In genomic region chr2:232446266-232446777, GRCh38 we compare ENCODE assay signal across 12 cellular contexts. TPM values are rescaled to one million over a fixed set of nuclear protein-coding genes. Genes with fewer than 3 reads are reported as not detected.
DNase-seq lines count a peak whose midpoint lies in the region; ATAC-seq and TF ChIP-seq lines count a peak whose summit lies in the region.
"Not testable (repeated sequence)": the region's sequence is repeated elsewhere in the genome, so short reads cannot be mapped to it uniquely, and the experiment has no call there.
"Had no signal": no experiment of that assay in that cellular context is flagged by ENCODE, and none has a peak within 500 bp of the region (broad histone marks: within the 10 kb centered on the region; RNA-seq: fewer than 3 reads in every experiment).

No MANE protein-coding gene starts in this region.

- ATAC-seq in WTC11 (peak; percentile 84), Right ventricle myocardium superior (ENCODE audit: poor library complexity) (peak; percentile 40), memory B cell (ENCODE audit: low read depth) (peak; percentile 41)

- H3K27ac Mint-ChIP-seq in WTC11, memory B cell, progenitor cell of endocrine pancreas: not testable (repeated sequence)

- not testable (repeated sequence) for H3K4me3 ChIP-seq in AG04450 (ENCODE audit: low read depth, low read length); GM12875 (ENCODE audit: low read depth, low read length); cardiac fibroblast (replicated peaks in 1 of 2; ENCODE audit: low read depth in 2 of 2, low read length in 2 of 2)

- not testable (repeated sequence) for H3K27me3 ChIP-seq in AG04450 (ENCODE audit: control insufficient read depth, insufficient read depth, low read length)

- POLR2A ChIA-PET in AG04450 (lab: Yijun Ruan, JAX) = not testable (repeated sequence)
- POLR2A ChIA-PET in WTC11 (lab: Charles Lee) = interaction anchor here (0.6 kb wide), 1 partner anchor 75 kb away, joined by 3 read pairs; no protein-coding TSS in a partner anchor

- not testable (repeated sequence) for H3K9me3 ChIP-seq in AG04450 (ENCODE audit: control insufficient read depth, insufficient read depth, low read length)

- intact Hi-C loops in Right ventricle myocardium superior (cut with DNase I) = not testable (repeated sequence)

- not testable (repeated sequence) for H3K27me3 Mint-ChIP-seq in WTC11 (ENCODE audit: low read depth); memory B cell; progenitor cell of endocrine pancreas

- not testable (repeated sequence) for H3K4me3 Mint-ChIP-seq in WTC11; memory B cell; progenitor cell of endocrine pancreas (ENCODE audit: low read depth)

- not testable (repeated sequence) for H3K36me3 Mint-ChIP-seq in WTC11; memory B cell; progenitor cell of endocrine pancreas (ENCODE audit: insufficient read depth)

- DNase-seq in AG04450 (ENCODE audit: low read depth, low spot score); WTC11 (ENCODE audit: low spot score); cardiac fibroblast (ENCODE audit: low read depth in 2 of 2); memory B cell (ENCODE audit: low spot score in 2 of 2); progenitor cell of endocrine pancreas (ENCODE audit: low spot score, unreplicated experiment): not testable (repeated sequence)
- DNase-seq in NAMALWA (ENCODE audit: low spot score) = peak; percentile 28
- peak; percentile 42 for DNase-seq in Right ventricle myocardium superior

- TF ChIP-seq CTCF in AG04450 (IDR thresholded peaks at IDR 0.05; ENCODE audit: low read depth, low read length) (peak; percentile 20; the same call in 1 of the 2 replicates), GM12875 (IDR thresholded peaks at IDR 0.05; ENCODE audit: borderline replicate concordance, insufficient read depth, low read depth, low read length) (peak; percentile 31; the same call in 1 of the 2 replicates), WTC11 (IDR thresholded peaks at IDR 0.05) (peak; percentile 47), cardiac fibroblast (IDR thresholded peaks at IDR 0.05; ENCODE audit: low read depth, low read length) (peak; percentile 42), progenitor cell of endocrine pancreas (IDR thresholded peaks at IDR 0.05; ENCODE audit: unreplicated experiment) (peak; percentile 36)

- CTCF ChIA-PET in AG04450 (lab: Charles Lee) = interaction anchor here (1.0 to 2.3 kb wide), 4 partner anchors 9 to 74 kb away, joined by 3 to 12 read pairs (median 4); partner anchors contain the start of gene PRSS56
- CTCF ChIA-PET in WTC11 (lab: Charles Lee) = interaction anchor here (0.5 to 6.0 kb wide), 15 partner anchors 9 to 120 kb away, joined by 3 to 104 read pairs (median 4); partner anchors contain the start of genes CHRND and PRSS56

- H3K4me1 Mint-ChIP-seq in WTC11; memory B cell; progenitor cell of endocrine pancreas (ENCODE audit: low read depth): not testable (repeated sequence)

- H3K27ac ChIP-seq in AG04450 (ENCODE audit: low read depth, low read length) = not testable (repeated sequence)

- H3K9me3 Mint-ChIP-seq in WTC11; memory B cell; progenitor cell of endocrine pancreas (ENCODE audit: low read depth): not testable (repeated sequence)

RNA-seq across cellular contexts. Expression of gene ALPI, which starts 9.6 kb away (rescaled TPM):
- not detected in 2 replicates for polyA plus RNA-seq in AG04450 (2011; rRNA removed)
- polyA minus RNA-seq in AG04450 (2011; rRNA and poly(A)+ RNA removed) = not detected in 2 replicates
- not detected in 3 replicates for total RNA-seq in WTC11 (2021)
- total RNA-seq in Right ventricle myocardium superior = not detected
- not detected in 2 replicates for total RNA-seq in progenitor cell of endocrine pancreas
- total RNA-seq: CD8-positive, alpha-beta memory T cell; Daoy; LHCN-M2; urinary bladder had no signal
- polyA plus RNA-seq: CD8-positive, alpha-beta memory T cell; urinary bladder had no signal

RNA-seq across cellular contexts. Expression of gene ALPG, which starts 39.7 kb away (rescaled TPM):
- not detected in 2 replicates for polyA plus RNA-seq in AG04450 (2011; rRNA removed)
- polyA minus RNA-seq in AG04450 (2011; rRNA and poly(A)+ RNA removed) = not detected in 2 replicates
- total RNA-seq in WTC11 (2021) (0.94 to 1.3 TPM (median 1.2 TPM) in 3 replicates), Right ventricle myocardium superior (not detected), progenitor cell of endocrine pancreas (not detected in 2 replicates)
- total RNA-seq: CD8-positive, alpha-beta memory T cell; Daoy; LHCN-M2; urinary bladder had no signal
- polyA plus RNA-seq: CD8-positive, alpha-beta memory T cell; urinary bladder had no signal

RNA-seq across cellular contexts. Expression of gene ECEL1, which starts 41.3 kb away (rescaled TPM):
- polyA plus RNA-seq in AG04450 (2011; rRNA removed) = not detected in 2 replicates
- not detected in 2 replicates for polyA minus RNA-seq in AG04450 (2011; rRNA and poly(A)+ RNA removed)
- total RNA-seq in WTC11 (2021) = 21.4 to 23.3 TPM (median 21.9 TPM) in 3 replicates
- not detected for total RNA-seq in Right ventricle myocardium superior
- total RNA-seq in progenitor cell of endocrine pancreas = 2.0 and 2.9 TPM in 2 replicates
- total RNA-seq: CD8-positive, alpha-beta memory T cell; Daoy; LHCN-M2 had no signal
- polyA plus RNA-seq: CD8-positive, alpha-beta memory T cell had no signal
